ENCODE assay signal across 1 cellular context in the genomic region with DNA sequence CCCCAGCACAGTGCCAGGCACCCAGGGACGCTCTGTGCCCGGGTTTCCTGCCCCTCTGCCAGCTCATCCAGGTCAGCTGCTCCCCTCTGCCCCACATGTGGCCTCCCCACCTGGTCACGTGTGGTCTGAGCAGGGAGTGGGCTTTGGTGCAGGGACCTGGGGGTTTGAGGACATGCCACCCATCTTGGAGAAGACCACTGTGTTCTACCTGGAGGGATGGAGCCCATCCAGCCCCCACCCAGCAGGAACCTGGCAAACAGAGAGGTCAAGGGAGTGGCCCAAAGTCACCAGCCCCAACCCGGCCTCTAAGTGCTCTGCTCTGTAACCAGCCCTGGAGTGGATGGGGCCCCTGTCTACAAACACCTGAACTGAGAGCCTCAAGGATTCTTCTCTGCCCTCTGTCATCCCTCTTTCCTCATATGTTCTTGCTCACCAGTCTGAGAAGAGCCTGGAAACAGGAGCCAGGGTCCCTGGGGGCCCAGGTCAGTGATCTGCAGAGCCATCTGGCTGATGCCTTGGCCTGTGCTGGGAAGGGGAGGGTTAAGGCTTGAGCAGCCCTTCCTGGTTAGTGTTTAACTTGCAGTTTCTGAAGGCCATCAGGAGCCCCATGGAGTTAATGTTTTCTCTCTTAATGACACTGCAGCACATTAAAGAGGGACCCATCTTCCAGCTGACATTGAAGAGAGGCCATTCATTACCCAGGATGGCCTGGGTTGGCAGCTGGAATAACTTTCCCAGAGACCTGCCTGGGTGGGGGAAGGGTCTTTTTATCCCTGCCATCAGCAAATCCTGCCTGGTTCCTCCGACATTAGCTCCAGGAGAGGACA.
TF ChIP-seq lines count a peak whose summit lies in the region.

No MANE protein-coding gene starts in this region.

TF ChIP-seq in HepG2, 621 proteins besides CTCF, POLR2A, EP300 and RAD21 (continued from another document and continues in another):
- TF ChIP-seq, protein P1, sequence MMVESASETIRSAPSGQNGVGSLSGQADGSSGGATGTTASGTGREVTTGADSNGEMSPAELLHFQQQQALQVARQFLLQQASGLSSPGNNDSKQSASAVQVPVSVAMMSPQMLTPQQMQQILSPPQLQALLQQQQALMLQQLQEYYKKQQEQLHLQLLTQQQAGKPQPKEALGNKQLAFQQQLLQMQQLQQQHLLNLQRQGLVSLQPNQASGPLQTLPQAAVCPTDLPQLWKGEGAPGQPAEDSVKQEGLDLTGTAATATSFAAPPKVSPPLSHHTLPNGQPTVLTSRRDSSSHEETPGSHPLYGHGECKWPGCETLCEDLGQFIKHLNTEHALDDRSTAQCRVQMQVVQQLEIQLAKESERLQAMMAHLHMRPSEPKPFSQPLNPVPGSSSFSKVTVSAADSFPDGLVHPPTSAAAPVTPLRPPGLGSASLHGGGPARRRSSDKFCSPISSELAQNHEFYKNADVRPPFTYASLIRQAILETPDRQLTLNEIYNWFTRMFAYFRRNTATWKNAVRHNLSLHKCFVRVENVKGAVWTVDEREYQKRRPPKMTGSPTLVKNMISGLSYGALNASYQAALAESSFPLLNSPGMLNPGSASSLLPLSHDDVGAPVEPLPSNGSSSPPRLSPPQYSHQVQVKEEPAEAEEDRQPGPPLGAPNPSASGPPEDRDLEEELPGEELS (CRISPR knock-in tag; IDR thresholded peaks at IDR 0.05): peak; percentile 20
- TF ChIP-seq MIER2 (CRISPR knock-in tag; IDR thresholded peaks at IDR 0.05) (peak; percentile 74), SALL2 (CRISPR knock-in tag; IDR thresholded peaks at IDR 0.05) (no peak), MEIS2 (CRISPR knock-in tag; IDR thresholded peaks at IDR 0.05) (peak; percentile 69; the same call in 1 of the 2 replicates), ZNF547 (CRISPR knock-in tag; IDR thresholded peaks at IDR 0.05) (no peak), ZNF652 (CRISPR knock-in tag; IDR thresholded peaks at IDR 0.05; ENCODE audit: borderline replicate concordance, low read depth) (peak; percentile 97), BRCA1 (CRISPR knock-in tag; IDR thresholded peaks at IDR 0.05) (no peak), MAZ (IDR thresholded peaks at IDR 0.05; ENCODE audit: borderline replicate concordance, low read depth, low read length) (no peak), MAZ (CRISPR knock-in tag; IDR thresholded peaks at IDR 0.05; ENCODE audit: low read depth) (0 out of 2 replicates have a peak, but pooled peaks have one; percentile 29), FOSL2 (CRISPR knock-in tag; IDR thresholded peaks at IDR 0.05) (peak; percentile 23; the same call in 1 of the 2 replicates), ZNF24 (IDR thresholded peaks at IDR 0.05) (no peak), FOXA3 (CRISPR knock-in tag; IDR thresholded peaks at IDR 0.05) (peak; percentile 18; the same call in 1 of the 2 replicates), ARNT2 (CRISPR knock-in tag; IDR thresholded peaks at IDR 0.05; ENCODE audit: low read depth) (no peak), ZNF138 (CRISPR knock-in tag; IDR thresholded peaks at IDR 0.05; ENCODE audit: low read depth) (no peak), ZMYM3 (CRISPR knock-in tag; IDR thresholded peaks at IDR 0.05) (peak; percentile 90), RXRB (CRISPR knock-in tag; IDR thresholded peaks at IDR 0.05; ENCODE audit: borderline replicate concordance) (peak; percentile 54; the same call in 1 of the 2 replicates), SOX5 (CRISPR knock-in tag; IDR thresholded peaks at IDR 0.05; ENCODE audit: borderline replicate concordance) (peak; percentile 21; the same call in 1 of the 2 replicates), ZNF788 (CRISPR knock-in tag; IDR thresholded peaks at IDR 0.05; ENCODE audit: borderline replicate concordance) (0 out of 2 replicates have a peak, but pooled peaks have one; percentile 32), SIN3A (IDR thresholded peaks at IDR 0.05; ENCODE audit: borderline replicate concordance, low read depth, low read length) (0 out of 2 replicates have a peak, but pooled peaks have one; percentile 22)
- TF ChIP-seq, protein P2, sequence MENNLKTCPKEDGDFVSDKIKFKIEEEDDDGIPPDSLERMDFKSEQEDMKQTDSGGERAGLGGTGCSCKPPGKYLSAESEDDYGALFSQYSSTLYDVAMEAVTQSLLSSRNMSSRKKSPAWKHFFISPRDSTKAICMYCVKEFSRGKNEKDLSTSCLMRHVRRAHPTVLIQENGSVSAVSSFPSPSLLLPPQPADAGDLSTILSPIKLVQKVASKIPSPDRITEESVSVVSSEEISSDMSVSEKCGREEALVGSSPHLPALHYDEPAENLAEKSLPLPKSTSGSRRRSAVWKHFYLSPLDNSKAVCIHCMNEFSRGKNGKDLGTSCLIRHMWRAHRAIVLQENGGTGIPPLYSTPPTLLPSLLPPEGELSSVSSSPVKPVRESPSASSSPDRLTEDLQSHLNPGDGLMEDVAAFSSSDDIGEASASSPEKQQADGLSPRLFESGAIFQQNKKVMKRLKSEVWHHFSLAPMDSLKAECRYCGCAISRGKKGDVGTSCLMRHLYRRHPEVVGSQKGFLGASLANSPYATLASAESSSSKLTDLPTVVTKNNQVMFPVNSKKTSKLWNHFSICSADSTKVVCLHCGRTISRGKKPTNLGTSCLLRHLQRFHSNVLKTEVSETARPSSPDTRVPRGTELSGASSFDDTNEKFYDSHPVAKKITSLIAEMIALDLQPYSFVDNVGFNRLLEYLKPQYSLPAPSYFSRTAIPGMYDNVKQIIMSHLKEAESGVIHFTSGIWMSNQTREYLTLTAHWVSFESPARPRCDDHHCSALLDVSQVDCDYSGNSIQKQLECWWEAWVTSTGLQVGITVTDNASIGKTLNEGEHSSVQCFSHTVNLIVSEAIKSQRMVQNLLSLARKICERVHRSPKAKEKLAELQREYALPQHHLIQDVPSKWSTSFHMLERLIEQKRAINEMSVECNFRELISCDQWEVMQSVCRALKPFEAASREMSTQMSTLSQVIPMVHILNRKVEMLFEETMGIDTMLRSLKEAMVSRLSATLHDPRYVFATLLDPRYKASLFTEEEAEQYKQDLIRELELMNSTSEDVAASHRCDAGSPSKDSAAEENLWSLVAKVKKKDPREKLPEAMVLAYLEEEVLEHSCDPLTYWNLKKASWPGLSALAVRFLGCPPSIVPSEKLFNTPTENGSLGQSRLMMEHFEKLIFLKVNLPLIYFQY (CRISPR knock-in tag; IDR thresholded peaks at IDR 0.05; ENCODE audit: borderline replicate concordance): 0 out of 2 replicates have a peak, but pooled peaks have one; percentile 31
- TF ChIP-seq, protein P3, sequence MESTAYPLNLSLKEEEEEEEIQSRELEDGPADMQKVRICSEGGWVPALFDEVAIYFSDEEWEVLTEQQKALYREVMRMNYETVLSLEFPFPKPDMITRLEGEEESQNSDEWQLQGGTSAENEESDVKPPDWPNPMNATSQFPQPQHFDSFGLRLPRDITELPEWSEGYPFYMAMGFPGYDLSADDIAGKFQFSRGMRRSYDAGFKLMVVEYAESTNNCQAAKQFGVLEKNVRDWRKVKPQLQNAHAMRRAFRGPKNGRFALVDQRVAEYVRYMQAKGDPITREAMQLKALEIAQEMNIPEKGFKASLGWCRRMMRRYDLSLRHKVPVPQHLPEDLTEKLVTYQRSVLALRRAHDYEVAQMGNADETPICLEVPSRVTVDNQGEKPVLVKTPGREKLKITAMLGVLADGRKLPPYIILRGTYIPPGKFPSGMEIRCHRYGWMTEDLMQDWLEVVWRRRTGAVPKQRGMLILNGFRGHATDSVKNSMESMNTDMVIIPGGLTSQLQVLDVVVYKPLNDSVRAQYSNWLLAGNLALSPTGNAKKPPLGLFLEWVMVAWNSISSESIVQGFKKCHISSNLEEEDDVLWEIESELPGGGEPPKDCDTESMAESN (CRISPR knock-in tag; conservative IDR thresholded peaks at IDR 0.05): 0 out of 2 replicates have a peak, but pooled peaks have one; percentile 29
- TF ChIP-seq, protein P4, sequence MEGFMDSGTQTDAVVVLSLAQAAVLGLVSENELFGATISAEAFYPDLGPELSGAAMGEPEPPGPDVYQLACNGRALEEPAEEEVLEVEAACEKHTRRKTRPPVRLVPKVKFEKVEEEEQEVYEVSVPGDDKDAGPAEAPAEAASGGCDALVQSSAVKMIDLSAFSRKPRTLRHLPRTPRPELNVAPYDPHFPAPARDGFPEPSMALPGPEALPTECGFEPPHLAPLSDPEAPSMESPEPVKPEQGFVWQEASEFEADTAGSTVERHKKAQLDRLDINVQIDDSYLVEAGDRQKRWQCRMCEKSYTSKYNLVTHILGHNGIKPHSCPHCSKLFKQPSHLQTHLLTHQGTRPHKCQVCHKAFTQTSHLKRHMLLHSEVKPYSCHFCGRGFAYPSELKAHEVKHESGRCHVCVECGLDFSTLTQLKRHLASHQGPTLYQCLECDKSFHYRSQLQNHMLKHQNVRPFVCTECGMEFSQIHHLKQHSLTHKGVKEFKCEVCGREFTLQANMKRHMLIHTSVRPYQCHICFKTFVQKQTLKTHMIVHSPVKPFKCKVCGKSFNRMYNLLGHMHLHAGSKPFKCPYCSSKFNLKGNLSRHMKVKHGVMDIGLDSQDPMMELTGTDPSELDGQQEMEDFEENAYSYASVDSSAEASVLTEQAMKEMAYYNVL (CRISPR knock-in tag; IDR thresholded peaks at IDR 0.05; ENCODE audit: borderline replicate concordance): 0 out of 2 replicates have a peak, but pooled peaks have one; percentile 16
- TF ChIP-seq, protein P5, sequence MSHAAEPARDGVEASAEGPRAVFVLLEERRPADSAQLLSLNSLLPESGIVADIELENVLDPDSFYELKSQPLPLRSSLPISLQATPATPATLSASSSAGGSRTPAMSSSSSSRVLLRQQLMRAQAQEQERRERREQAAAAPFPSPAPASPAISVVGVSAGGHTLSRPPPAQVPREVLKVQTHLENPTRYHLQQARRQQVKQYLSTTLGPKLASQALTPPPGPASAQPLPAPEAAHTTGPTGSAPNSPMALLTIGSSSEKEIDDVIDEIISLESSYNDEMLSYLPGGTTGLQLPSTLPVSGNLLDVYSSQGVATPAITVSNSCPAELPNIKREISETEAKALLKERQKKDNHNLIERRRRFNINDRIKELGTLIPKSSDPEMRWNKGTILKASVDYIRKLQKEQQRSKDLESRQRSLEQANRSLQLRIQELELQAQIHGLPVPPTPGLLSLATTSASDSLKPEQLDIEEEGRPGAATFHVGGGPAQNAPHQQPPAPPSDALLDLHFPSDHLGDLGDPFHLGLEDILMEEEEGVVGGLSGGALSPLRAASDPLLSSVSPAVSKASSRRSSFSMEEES (CRISPR knock-in tag; IDR thresholded peaks at IDR 0.05): 0 out of 2 replicates have a peak, but pooled peaks have one; percentile 27
- TF ChIP-seq, protein P6, sequence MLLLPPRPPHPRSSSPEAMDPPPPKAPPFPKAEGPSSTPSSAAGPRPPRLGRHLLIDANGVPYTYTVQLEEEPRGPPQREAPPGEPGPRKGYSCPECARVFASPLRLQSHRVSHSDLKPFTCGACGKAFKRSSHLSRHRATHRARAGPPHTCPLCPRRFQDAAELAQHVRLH (CRISPR knock-in tag; IDR thresholded peaks at IDR 0.05; ENCODE audit: borderline replicate concordance, low read depth): peak; percentile 34; the same call in 1 of the 2 replicates
- TF ChIP-seq, protein P7, sequence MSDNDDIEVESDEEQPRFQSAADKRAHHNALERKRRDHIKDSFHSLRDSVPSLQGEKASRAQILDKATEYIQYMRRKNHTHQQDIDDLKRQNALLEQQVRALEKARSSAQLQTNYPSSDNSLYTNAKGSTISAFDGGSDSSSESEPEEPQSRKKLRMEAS (IDR thresholded peaks at IDR 0.05): peak; percentile 16; the same call in 1 of the 2 replicates
- TF ChIP-seq, protein P8, sequence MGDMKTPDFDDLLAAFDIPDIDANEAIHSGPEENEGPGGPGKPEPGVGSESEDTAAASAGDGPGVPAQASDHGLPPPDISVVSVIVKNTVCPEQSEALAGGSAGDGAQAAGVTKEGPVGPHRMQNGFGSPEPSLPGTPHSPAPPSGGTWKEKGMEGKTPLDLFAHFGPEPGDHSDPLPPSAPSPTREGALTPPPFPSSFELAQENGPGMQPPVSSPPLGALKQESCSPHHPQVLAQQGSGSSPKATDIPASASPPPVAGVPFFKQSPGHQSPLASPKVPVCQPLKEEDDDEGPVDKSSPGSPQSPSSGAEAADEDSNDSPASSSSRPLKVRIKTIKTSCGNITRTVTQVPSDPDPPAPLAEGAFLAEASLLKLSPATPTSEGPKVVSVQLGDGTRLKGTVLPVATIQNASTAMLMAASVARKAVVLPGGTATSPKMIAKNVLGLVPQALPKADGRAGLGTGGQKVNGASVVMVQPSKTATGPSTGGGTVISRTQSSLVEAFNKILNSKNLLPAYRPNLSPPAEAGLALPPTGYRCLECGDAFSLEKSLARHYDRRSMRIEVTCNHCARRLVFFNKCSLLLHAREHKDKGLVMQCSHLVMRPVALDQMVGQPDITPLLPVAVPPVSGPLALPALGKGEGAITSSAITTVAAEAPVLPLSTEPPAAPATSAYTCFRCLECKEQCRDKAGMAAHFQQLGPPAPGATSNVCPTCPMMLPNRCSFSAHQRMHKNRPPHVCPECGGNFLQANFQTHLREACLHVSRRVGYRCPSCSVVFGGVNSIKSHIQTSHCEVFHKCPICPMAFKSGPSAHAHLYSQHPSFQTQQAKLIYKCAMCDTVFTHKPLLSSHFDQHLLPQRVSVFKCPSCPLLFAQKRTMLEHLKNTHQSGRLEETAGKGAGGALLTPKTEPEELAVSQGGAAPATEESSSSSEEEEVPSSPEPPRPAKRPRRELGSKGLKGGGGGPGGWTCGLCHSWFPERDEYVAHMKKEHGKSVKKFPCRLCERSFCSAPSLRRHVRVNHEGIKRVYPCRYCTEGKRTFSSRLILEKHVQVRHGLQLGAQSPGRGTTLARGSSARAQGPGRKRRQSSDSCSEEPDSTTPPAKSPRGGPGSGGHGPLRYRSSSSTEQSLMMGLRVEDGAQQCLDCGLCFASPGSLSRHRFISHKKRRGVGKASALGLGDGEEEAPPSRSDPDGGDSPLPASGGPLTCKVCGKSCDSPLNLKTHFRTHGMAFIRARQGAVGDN (CRISPR knock-in tag; IDR thresholded peaks at IDR 0.05): peak; percentile 32
- TF ChIP-seq, protein P9, sequence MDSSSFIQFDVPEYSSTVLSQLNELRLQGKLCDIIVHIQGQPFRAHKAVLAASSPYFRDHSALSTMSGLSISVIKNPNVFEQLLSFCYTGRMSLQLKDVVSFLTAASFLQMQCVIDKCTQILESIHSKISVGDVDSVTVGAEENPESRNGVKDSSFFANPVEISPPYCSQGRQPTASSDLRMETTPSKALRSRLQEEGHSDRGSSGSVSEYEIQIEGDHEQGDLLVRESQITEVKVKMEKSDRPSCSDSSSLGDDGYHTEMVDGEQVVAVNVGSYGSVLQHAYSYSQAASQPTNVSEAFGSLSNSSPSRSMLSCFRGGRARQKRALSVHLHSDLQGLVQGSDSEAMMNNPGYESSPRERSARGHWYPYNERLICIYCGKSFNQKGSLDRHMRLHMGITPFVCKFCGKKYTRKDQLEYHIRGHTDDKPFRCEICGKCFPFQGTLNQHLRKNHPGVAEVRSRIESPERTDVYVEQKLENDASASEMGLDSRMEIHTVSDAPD (CRISPR knock-in tag; IDR thresholded peaks at IDR 0.05): 0 out of 2 replicates have a peak, but pooled peaks have one; percentile 17
- TF ChIP-seq, protein P10, sequence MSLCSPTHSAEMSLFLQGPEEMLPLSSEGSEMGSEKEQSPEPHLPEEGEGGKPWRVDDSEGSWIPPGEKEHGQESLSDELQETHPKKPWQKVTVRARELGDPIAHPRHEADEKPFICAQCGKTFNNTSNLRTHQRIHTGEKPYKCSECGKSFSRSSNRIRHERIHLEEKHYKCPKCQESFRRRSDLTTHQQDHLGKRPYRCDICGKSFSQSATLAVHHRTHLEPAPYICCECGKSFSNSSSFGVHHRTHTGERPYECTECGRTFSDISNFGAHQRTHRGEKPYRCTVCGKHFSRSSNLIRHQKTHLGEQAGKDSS (CRISPR knock-in tag; IDR thresholded peaks at IDR 0.05; ENCODE audit: borderline replicate concordance, low read depth): 0 out of 2 replicates have a peak, but pooled peaks have one; percentile 56
